1 cellular context compared by ENCODE assay signal in genomic region chr21:32278518-32279376, GRCh38.
A peak's percentile ranks its signal among the peaks of the same experiment; 100 is the strongest.
TF ChIP-seq lines count a peak whose summit lies in the region.

TSS of gene MIS18A (minus strand) at chr21:32279049. CDS start at chr21:32279014, 35 bp downstream.

TF ChIP-seq in HEK293, 187 proteins besides CTCF, POLR2A, EP300 and RAD21 (continued from another document and continues in another):
- TF ChIP-seq, protein P1, sequence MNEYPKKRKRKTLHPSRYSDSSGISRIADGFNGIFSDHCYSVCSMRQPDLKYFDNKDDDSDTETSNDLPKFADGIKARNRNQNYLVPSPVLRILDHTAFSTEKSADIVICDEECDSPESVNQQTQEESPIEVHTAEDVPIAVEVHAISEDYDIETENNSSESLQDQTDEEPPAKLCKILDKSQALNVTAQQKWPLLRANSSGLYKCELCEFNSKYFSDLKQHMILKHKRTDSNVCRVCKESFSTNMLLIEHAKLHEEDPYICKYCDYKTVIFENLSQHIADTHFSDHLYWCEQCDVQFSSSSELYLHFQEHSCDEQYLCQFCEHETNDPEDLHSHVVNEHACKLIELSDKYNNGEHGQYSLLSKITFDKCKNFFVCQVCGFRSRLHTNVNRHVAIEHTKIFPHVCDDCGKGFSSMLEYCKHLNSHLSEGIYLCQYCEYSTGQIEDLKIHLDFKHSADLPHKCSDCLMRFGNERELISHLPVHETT (tag by site-specific recombination; IDR thresholded peaks at IDR 0.05): peak; percentile 82
- no peak for TF ChIP-seq HIC1 (tag by site-specific recombination; IDR thresholded peaks at IDR 0.05)
- TF ChIP-seq, protein P2, sequence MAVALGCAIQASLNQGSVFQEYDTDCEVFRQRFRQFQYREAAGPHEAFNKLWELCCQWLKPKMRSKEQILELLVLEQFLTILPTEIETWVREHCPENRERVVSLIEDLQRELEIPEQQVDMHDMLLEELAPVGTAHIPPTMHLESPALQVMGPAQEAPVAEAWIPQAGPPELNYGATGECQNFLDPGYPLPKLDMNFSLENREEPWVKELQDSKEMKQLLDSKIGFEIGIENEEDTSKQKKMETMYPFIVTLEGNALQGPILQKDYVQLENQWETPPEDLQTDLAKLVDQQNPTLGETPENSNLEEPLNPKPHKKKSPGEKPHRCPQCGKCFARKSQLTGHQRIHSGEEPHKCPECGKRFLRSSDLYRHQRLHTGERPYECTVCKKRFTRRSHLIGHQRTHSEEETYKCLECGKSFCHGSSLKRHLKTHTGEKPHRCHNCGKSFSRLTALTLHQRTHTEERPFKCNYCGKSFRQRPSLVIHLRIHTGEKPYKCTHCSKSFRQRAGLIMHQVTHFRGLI (tag by site-specific recombination; IDR thresholded peaks at IDR 0.05): peak; percentile 56; the same call in 1 of the 2 replicates
- TF ChIP-seq KLF10 (tag by site-specific recombination; IDR thresholded peaks at IDR 0.05): no peak; the same call in 1 of the 2 replicates
- TF ChIP-seq ZNF791 (tag by site-specific recombination; IDR thresholded peaks at IDR 0.05): no peak
- no peak for TF ChIP-seq ZNF433 (tag by site-specific recombination; IDR thresholded peaks at IDR 0.05; ENCODE audit: low read depth)
- TF ChIP-seq ZNF776 (tag by site-specific recombination; IDR thresholded peaks at IDR 0.05; ENCODE audit: borderline replicate concordance): no peak
- TF ChIP-seq, protein P3, sequence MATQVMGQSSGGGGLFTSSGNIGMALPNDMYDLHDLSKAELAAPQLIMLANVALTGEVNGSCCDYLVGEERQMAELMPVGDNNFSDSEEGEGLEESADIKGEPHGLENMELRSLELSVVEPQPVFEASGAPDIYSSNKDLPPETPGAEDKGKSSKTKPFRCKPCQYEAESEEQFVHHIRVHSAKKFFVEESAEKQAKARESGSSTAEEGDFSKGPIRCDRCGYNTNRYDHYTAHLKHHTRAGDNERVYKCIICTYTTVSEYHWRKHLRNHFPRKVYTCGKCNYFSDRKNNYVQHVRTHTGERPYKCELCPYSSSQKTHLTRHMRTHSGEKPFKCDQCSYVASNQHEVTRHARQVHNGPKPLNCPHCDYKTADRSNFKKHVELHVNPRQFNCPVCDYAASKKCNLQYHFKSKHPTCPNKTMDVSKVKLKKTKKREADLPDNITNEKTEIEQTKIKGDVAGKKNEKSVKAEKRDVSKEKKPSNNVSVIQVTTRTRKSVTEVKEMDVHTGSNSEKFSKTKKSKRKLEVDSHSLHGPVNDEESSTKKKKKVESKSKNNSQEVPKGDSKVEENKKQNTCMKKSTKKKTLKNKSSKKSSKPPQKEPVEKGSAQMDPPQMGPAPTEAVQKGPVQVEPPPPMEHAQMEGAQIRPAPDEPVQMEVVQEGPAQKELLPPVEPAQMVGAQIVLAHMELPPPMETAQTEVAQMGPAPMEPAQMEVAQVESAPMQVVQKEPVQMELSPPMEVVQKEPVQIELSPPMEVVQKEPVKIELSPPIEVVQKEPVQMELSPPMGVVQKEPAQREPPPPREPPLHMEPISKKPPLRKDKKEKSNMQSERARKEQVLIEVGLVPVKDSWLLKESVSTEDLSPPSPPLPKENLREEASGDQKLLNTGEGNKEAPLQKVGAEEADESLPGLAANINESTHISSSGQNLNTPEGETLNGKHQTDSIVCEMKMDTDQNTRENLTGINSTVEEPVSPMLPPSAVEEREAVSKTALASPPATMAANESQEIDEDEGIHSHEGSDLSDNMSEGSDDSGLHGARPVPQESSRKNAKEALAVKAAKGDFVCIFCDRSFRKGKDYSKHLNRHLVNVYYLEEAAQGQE (tag by site-specific recombination; IDR thresholded peaks at IDR 0.05): no peak
- peak; percentile 53; the same call in 1 of the 2 replicates for TF ChIP-seq ZNF391 (tag by site-specific recombination; IDR thresholded peaks at IDR 0.05; ENCODE audit: borderline replicate concordance, low read depth)
- TF ChIP-seq HOXA7 (CRISPR knock-in tag; IDR thresholded peaks at IDR 0.05; ENCODE audit: borderline replicate concordance): no peak
- peak; percentile 54; the same call in 1 of the 2 replicates for TF ChIP-seq ZSCAN4 (tag by site-specific recombination; IDR thresholded peaks at IDR 0.05)
- TF ChIP-seq BCL6B (tag by site-specific recombination; IDR thresholded peaks at IDR 0.05): no peak
- TF ChIP-seq, protein P4, sequence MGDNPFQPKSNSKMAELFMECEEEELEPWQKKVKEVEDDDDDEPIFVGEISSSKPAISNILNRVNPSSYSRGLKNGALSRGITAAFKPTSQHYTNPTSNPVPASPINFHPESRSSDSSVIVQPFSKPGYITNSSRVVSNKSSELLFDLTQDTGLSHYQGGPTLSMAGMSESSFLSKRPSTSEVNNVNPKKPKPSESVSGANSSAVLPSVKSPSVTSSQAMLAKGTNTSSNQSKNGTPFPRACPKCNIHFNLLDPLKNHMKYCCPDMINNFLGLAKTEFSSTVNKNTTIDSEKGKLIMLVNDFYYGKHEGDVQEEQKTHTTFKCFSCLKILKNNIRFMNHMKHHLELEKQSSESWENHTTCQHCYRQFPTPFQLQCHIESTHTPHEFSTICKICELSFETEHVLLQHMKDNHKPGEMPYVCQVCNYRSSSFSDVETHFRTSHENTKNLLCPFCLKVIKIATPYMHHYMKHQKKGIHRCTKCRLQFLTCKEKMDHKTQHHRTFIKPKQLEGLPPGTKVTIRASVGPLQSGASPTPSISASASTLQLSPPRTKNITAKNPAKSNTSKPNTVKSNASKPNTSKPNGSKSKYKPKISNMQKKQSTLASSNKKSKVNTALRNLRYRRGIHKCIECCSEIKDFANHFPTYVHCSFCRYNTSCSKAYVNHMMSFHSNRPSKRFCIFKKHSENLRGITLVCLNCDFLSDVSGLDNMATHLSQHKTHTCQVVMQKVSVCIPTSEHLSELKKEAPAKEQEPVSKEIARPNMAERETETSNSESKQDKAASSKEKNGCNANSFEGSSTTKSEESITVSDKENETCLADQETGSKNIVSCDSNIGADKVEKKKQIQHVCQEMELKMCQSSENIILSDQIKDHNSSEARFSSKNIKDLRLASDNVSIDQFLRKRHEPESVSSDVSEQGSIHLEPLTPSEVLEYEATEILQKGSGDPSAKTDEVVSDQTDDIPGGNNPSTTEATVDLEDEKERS (tag by site-specific recombination; IDR thresholded peaks at IDR 0.05): no peak
- no peak; the same call in 1 of the 2 replicates for TF ChIP-seq ZNF184 (tag by site-specific recombination; IDR thresholded peaks at IDR 0.05)
- no peak for TF ChIP-seq GLIS1 (tag by site-specific recombination; IDR thresholded peaks at IDR 0.05)
- no peak for TF ChIP-seq FEZF1 (tag by site-specific recombination; IDR thresholded peaks at IDR 0.05)
- TF ChIP-seq TCF7L2 (IDR thresholded peaks at IDR 0.05; ENCODE audit: borderline replicate concordance, low read depth, low read length): no peak
- TF ChIP-seq ZNF148 (tag by site-specific recombination; IDR thresholded peaks at IDR 0.05; ENCODE audit: borderline replicate concordance): no peak
- no peak for TF ChIP-seq OSR2 (tag by site-specific recombination; IDR thresholded peaks at IDR 0.05)
- peak; percentile 87; the same call in 1 of the 2 replicates for TF ChIP-seq KLF9 (tag by site-specific recombination; IDR thresholded peaks at IDR 0.05; ENCODE audit: low read depth)
- TF ChIP-seq, protein P5, sequence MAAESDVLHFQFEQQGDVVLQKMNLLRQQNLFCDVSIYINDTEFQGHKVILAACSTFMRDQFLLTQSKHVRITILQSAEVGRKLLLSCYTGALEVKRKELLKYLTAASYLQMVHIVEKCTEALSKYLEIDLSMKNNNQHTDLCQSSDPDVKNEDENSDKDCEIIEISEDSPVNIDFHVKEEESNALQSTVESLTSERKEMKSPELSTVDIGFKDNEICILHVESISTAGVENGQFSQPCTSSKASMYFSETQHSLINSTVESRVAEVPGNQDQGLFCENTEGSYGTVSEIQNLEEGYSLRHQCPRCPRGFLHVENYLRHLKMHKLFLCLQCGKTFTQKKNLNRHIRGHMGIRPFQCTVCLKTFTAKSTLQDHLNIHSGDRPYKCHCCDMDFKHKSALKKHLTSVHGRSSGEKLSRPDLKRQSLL (tag by site-specific recombination; IDR thresholded peaks at IDR 0.05): peak; percentile 67; the same call in 1 of the 2 replicates
- no peak for TF ChIP-seq ZNF404 (tag by site-specific recombination; IDR thresholded peaks at IDR 0.05)
- TF ChIP-seq HOXD13 (CRISPR knock-in tag; IDR thresholded peaks at IDR 0.05; ENCODE audit: borderline replicate concordance): no peak
- TF ChIP-seq ZNF555 (tag by site-specific recombination; conservative IDR thresholded peaks at IDR 0.05): no peak
- TF ChIP-seq ZNF518A (tag by site-specific recombination; conservative IDR thresholded peaks at IDR 0.05; ENCODE audit: low read depth): 0 out of 2 replicates have a peak, but pooled peaks have one; percentile 14
- no peak for TF ChIP-seq ZNF785 (tag by site-specific recombination; IDR thresholded peaks at IDR 0.05)
- no peak for TF ChIP-seq ZSCAN30 (tag by site-specific recombination; IDR thresholded peaks at IDR 0.05)
